ENCODE assay signal across 25 cellular contexts in genomic region chr1:223216074-223216473, GRCh38.
"Had no signal": no experiment of that assay in that cellular context is flagged by ENCODE, and none has a peak within 500 bp of the region (broad histone marks: within the 10 kb centered on the region; RNA-seq: fewer than 3 reads in every experiment).

No MANE protein-coding gene starts in this region.

- H3K27me3 Mint-ChIP-seq: activated CD4-positive, alpha-beta T cell treated with anti-CD3 and anti-CD28 coated beads, Interleukin-2, amount 10 ng/mL, durations not matched to agents 7 days and 5 days; activated naive CD8-positive, alpha-beta T cell treated with anti-CD3 and anti-CD28 coated beads for 36 hours had no signal

- H3K27ac Mint-ChIP-seq: activated CD4-positive, alpha-beta memory T cell treated with anti-CD3 and anti-CD28 coated beads for 36 hours; activated CD4-positive, alpha-beta T cell treated with anti-CD3 and anti-CD28 coated beads, Interleukin-2, amount 10 ng/mL, durations not matched to agents 7 days and 5 days; activated naive CD4-positive, alpha-beta T cell treated with anti-CD3 and anti-CD28 coated beads, Interleukin-2, amount 10 ng/mL, durations not matched to agents 7 days and 5 days; activated naive CD8-positive, alpha-beta T cell treated with anti-CD3 and anti-CD28 coated beads for 36 hours; activated T-cell treated with anti-CD3 and anti-CD28 coated beads, Interleukin-2, amount 50 U/mL, for 72 hours; activated T-helper 2 cell treated with anti-CD3 and anti-CD28 coated beads, Interferon-gamma antibody, Interleukin-2, Interleukin-4, amounts not matched to agents 10 μg/mL and 5 μg/mL and 100 μg/mL, durations not matched to agents 14 hours and 24 hours and 36 hours had no signal

- H3K27ac ChIP-seq: brain microvascular endothelial cell, cardiac muscle cell, SK-N-MC, VCaP had no signal

- ATAC-seq: activated T-cell treated with anti-CD3 and anti-CD28 coated beads, Interleukin-2, amount 50 U/mL, for 72 hours; Panc1; Right ventricle myocardium inferior had no signal

- H3K4me3 Mint-ChIP-seq: activated CD4-positive, alpha-beta memory T cell treated with anti-CD3 and anti-CD28 coated beads for 36 hours; activated CD4-positive, alpha-beta T cell treated with anti-CD3 and anti-CD28 coated beads, Interleukin-2, amount 10 ng/mL, durations not matched to agents 7 days and 5 days; activated naive CD4-positive, alpha-beta T cell treated with anti-CD3 and anti-CD28 coated beads, Interleukin-2, amount 10 ng/mL, durations not matched to agents 7 days and 5 days; activated naive CD8-positive, alpha-beta T cell treated with anti-CD3 and anti-CD28 coated beads for 36 hours; activated T-cell treated with anti-CD3 and anti-CD28 coated beads, Interleukin-2, amount 50 U/mL, for 72 hours had no signal

- H3K27me3 ChIP-seq: brain microvascular endothelial cell, cardiac muscle cell had no signal

- H3K36me3 Mint-ChIP-seq: activated naive CD4-positive, alpha-beta T cell treated with anti-CD3 and anti-CD28 coated beads, Interleukin-2, amount 10 ng/mL, durations not matched to agents 7 days and 5 days; activated naive CD8-positive, alpha-beta T cell treated with anti-CD3 and anti-CD28 coated beads for 36 hours had no signal

- H3K4me3 ChIP-seq: cardiac muscle cell, SK-N-MC had no signal

- H3K4me1 Mint-ChIP-seq: activated CD4-positive, alpha-beta T cell treated with anti-CD3 and anti-CD28 coated beads, Interleukin-2, amount 10 ng/mL, durations not matched to agents 7 days and 5 days; activated naive CD4-positive, alpha-beta T cell treated with anti-CD3 and anti-CD28 coated beads, Interleukin-2, amount 10 ng/mL, durations not matched to agents 7 days and 5 days; activated naive CD8-positive, alpha-beta T cell treated with anti-CD3 and anti-CD28 coated beads for 36 hours had no signal

- DNase-seq: activated CD4-positive, alpha-beta memory T cell treated with anti-CD3 and anti-CD28 coated beads for 36 hours; activated CD4-positive, alpha-beta T cell treated with anti-CD3 and anti-CD28 coated beads, Interleukin-2, amount 10 ng/mL, durations not matched to agents 7 days and 5 days; activated CD4-positive, CD25-positive, alpha-beta regulatory T cell; activated CD8-positive, alpha-beta memory T cell treated with anti-CD3 and anti-CD28 coated beads for 24 hours; activated gamma-delta T cell treated with Interleukin-2 at 50 U/mL for 16 hours; activated naive CD4-positive, alpha-beta T cell treated with anti-CD3 and anti-CD28 coated beads, Interleukin-2, amount 10 ng/mL, durations not matched to agents 7 days and 5 days; activated naive CD8-positive, alpha-beta T cell treated with anti-CD3 and anti-CD28 coated beads for 36 hours; activated T-cell treated with anti-CD3 and anti-CD28 coated beads, Interleukin-2, amount 50 U/mL, for 72 hours; brain microvascular endothelial cell; KBM-7; NCI-H1048; NCI-H146; NCI-H187 treated with DMSO at 0.1 percent for 48 hours; NCI-H2081 treated with DMSO at 0.1 percent for 48 hours; NCI-H510A treated with DMSO at 0.1 percent for 48 hours; NK-92 treated with Interleukin-12 subunit alpha and Interleukin-12 subunit beta, amount 100 ng/mL, for 24 hours; OCI-M1; RPMI8226; T-helper 1 cell had no signal
